8 cellular contexts compared by ENCODE assay signal in the genomic region with DNA sequence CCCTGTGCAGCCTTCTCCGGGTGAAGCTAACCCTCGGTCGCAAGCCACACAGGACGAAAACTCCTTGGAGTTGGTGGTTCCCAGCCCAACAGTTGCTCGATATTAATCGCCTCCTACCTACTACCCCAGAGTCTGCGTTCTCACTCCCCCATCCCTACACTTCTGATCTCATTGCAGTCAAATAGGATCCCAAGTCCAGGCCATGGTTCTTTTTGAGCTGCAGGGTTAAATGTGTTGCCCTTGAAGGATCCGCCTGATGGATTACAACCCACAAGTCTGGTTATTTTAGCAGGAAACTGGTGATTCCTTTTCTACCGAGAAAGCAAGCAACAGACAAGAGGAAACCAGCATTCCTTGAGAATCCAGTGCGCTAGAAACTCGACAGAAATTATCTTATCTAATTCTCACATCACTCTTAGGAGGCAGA. TPM values are rescaled to one million over a fixed set of nuclear protein-coding genes. Genes with fewer than 3 reads are reported as not detected.
DNase-seq lines count a peak whose midpoint lies in the region; ATAC-seq lines count a peak whose summit lies in the region.

No MANE protein-coding gene starts in this region.

- H3K9me3 Mint-ChIP-seq in activated CD4-positive, alpha-beta T cell treated with anti-CD3 and anti-CD28 coated beads, Interleukin-2, amount 10 ng/mL, durations not matched to agents 24 days and 14 days: no peaks in the 10 kb centered on the region
- no peaks in the 10 kb centered on the region for H3K9me3 Mint-ChIP-seq in activated naive CD8-positive, alpha-beta T cell (ENCODE audit: low read depth)
- H3K9me3 Mint-ChIP-seq in immature natural killer cell: no peaks in the 10 kb centered on the region
- no peaks in the 10 kb centered on the region for H3K9me3 Mint-ChIP-seq in stimulated activated naive CD8-positive, alpha-beta T cell treated with anti-CD3 and anti-CD28 coated beads, Interleukin-15, amount 100 ng/mL, for 72 hours

- H3K27me3 Mint-ChIP-seq in activated CD4-positive, alpha-beta T cell treated with anti-CD3 and anti-CD28 coated beads, Interleukin-2, amount 10 ng/mL, durations not matched to agents 24 days and 14 days: peaks cover 12% of the 10 kb centered on the region
- no peaks in the 10 kb centered on the region for H3K27me3 Mint-ChIP-seq in activated naive CD8-positive, alpha-beta T cell
- H3K27me3 Mint-ChIP-seq in immature natural killer cell (ENCODE audit: low read depth in 3 of 3): peaks cover 0 to 11% (median 0%) of the 10 kb centered on the region in 3 donors
- no peaks in the 10 kb centered on the region for H3K27me3 Mint-ChIP-seq in stimulated activated naive CD8-positive, alpha-beta T cell treated with anti-CD3 and anti-CD28 coated beads, Interleukin-15, amount 100 ng/mL, for 72 hours

- peak overlapping the region; percentile 93 for H3K27ac Mint-ChIP-seq in activated CD4-positive, alpha-beta T cell treated with anti-CD3 and anti-CD28 coated beads, Interleukin-2, amount 10 ng/mL, durations not matched to agents 24 days and 14 days
- H3K27ac Mint-ChIP-seq in activated naive CD8-positive, alpha-beta T cell: peak overlapping the region; percentile 97
- H3K27ac Mint-ChIP-seq in immature natural killer cell: peak overlapping the region; percentile 87 to 96 (median 94)
- peak overlapping the region; percentile 83 to 86 for H3K27ac Mint-ChIP-seq in stimulated activated naive CD8-positive, alpha-beta T cell treated with anti-CD3 and anti-CD28 coated beads, Interleukin-15, amount 100 ng/mL, for 72 hours

- peaks cover 20% of the 10 kb centered on the region for H3K36me3 Mint-ChIP-seq in activated CD4-positive, alpha-beta T cell treated with anti-CD3 and anti-CD28 coated beads, Interleukin-2, amount 10 ng/mL, durations not matched to agents 24 days and 14 days (ENCODE audit: low read depth)
- peaks cover 6% of the 10 kb centered on the region for H3K36me3 Mint-ChIP-seq in activated naive CD8-positive, alpha-beta T cell
- H3K36me3 Mint-ChIP-seq in immature natural killer cell: no peaks in the 10 kb centered on the region

- intact Hi-C loops in activated CD4-positive, alpha-beta T cell treated with anti-CD3 and anti-CD28 coated beads, Interleukin-2, amount 10 ng/mL, durations not matched to agents 24 days and 14 days (cut with micrococcal nuclease): loop anchor here (1.0 to 5.0 kb wide), 6 partner anchors 9 to 519 kb away; a partner anchor contains a TSS

- DNase-seq in activated CD4-positive, alpha-beta T cell treated with anti-CD3 and anti-CD28 coated beads, Interleukin-2, amount 10 ng/mL, durations not matched to agents 24 days and 14 days: no peak
- DNase-seq in activated CD4-positive, alpha-beta T cell treated with anti-CD3 and anti-CD28 coated beads, Interleukin-2, amount 50 U/mL, for 1 hour: no peak
- no peak for DNase-seq in immature natural killer cell
- DNase-seq in stimulated activated naive CD8-positive, alpha-beta T cell treated with anti-CD3 and anti-CD28 coated beads, Interleukin-15, amount 100 ng/mL, for 72 hours: no peak

- H3K4me1 Mint-ChIP-seq in activated CD4-positive, alpha-beta T cell treated with anti-CD3 and anti-CD28 coated beads, Interleukin-2, amount 10 ng/mL, durations not matched to agents 24 days and 14 days: peaks cover 45% of the 10 kb centered on the region
- H3K4me1 Mint-ChIP-seq in activated naive CD8-positive, alpha-beta T cell (ENCODE audit: low read depth): peaks cover 59% of the 10 kb centered on the region
- H3K4me1 Mint-ChIP-seq in immature natural killer cell: peaks cover 36 to 53% of the 10 kb centered on the region in 2 donors
- peaks cover 75% of the 10 kb centered on the region for H3K4me1 Mint-ChIP-seq in stimulated activated naive CD8-positive, alpha-beta T cell treated with anti-CD3 and anti-CD28 coated beads, Interleukin-15, amount 100 ng/mL, for 72 hours

- ATAC-seq in stimulated activated naive CD8-positive, alpha-beta T cell treated with anti-CD3 and anti-CD28 coated beads, Interleukin-15, amount 100 ng/mL, for 72 hours: no peak
- ATAC-seq in HG03442 (IDR thresholded peaks at IDR 0.05; ENCODE audit: unreplicated experiment) (no peak), GM21529 (IDR thresholded peaks at IDR 0.05; ENCODE audit: unreplicated experiment) (no peak), HG03521 (IDR thresholded peaks at IDR 0.05; ENCODE audit: unreplicated experiment) (no peak)

- peak overlapping the region; percentile 87 for H3K4me3 Mint-ChIP-seq in activated CD4-positive, alpha-beta T cell treated with anti-CD3 and anti-CD28 coated beads, Interleukin-2, amount 10 ng/mL, durations not matched to agents 24 days and 14 days
- peak overlapping the region; percentile 95 for H3K4me3 Mint-ChIP-seq in activated naive CD8-positive, alpha-beta T cell
- peak overlapping the region; percentile 92 to 98 (median 97) for H3K4me3 Mint-ChIP-seq in immature natural killer cell
- peak overlapping the region; percentile 86 to 91 for H3K4me3 Mint-ChIP-seq in stimulated activated naive CD8-positive, alpha-beta T cell treated with anti-CD3 and anti-CD28 coated beads, Interleukin-15, amount 100 ng/mL, for 72 hours

RNA-seq across cellular contexts. Expression of a gene that starts 0.8 kb away (rescaled TPM):
- 40.2 and 43.1 TPM in 2 replicates for total RNA-seq in activated CD4-positive, alpha-beta T cell treated with anti-CD3 and anti-CD28 coated beads, Interleukin-2, amount 10 ng/mL, durations not matched to agents 24 days and 14 days
- polyA plus RNA-seq in immature natural killer cell: 10 to 100 TPM in 1 of 3 donors, 1 to 10 TPM in 2; 8.4 to 43.3 (median 9.7) TPM

RNA-seq across cellular contexts. Expression of a gene that starts 40.1 kb away (rescaled TPM):
- not detected in 2 replicates for total RNA-seq in activated CD4-positive, alpha-beta T cell treated with anti-CD3 and anti-CD28 coated beads, Interleukin-2, amount 10 ng/mL, durations not matched to agents 24 days and 14 days
- polyA plus RNA-seq in immature natural killer cell: not detected
